Comparison of ENCODE assay signal across 16 cellular contexts in the genomic region with DNA sequence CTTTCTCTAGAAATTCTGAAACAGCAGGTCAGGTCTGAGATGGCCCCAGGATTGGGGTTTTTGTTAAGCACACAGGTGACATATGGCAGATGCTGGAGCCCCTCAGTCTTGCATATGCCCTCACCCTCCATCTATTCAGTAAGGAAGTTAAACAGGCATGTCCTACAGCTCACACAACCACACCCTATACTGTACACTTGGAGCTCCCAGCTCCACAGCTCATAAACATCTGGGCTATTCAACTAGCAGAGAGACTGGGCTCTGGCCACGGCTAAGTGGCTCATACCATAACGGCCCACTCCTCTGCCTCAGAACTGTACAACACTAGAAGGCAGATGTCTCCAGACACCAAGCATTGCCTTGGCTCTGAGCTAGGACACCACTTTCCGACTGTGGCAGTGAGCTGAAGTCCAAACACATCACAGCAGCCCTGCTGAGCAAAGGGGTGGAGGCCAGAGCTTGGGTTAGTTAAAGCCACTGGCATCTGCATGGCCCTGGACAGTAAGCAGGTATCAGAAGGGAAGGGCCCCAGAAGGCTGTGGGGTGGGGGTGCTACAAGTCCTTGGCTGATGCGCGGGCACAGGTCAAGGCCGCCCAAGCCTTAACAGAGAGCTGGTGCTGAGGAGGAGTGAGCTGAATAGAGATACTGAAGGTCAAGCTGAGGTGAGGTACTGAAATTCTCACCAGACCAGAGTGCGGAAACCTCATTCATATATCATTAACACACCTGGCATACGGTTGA.
DNase-seq lines count a peak whose midpoint lies in the region; ATAC-seq, FAIRE-seq and TF ChIP-seq lines count a peak whose summit lies in the region.
"Had no signal": no experiment of that assay in that cellular context is flagged by ENCODE, and none has a peak within 500 bp of the region (broad histone marks: within the 10 kb centered on the region; RNA-seq: fewer than 3 reads in every experiment).

No MANE protein-coding gene starts in this region.

- WGBS in small intestine, 3 donors, result 68 to 75% (median 70%) methylated on average over 8 of the region's 8 CpGs
- WGBS in aorta, 2 donors, result 76 to 78% methylated on average over 8 of the region's 8 CpGs

- DNase-seq in left colon (peak in 1 of 2 donors; percentile 39), nephron progenitor cell (no peak), SIG-M5 treated with dmso at 0.1 percent for 504 hours (lab: John Stamatoyannopoulos, UW; ENCODE audit: unreplicated experiment) (no peak), small intestine (no peak), aorta (no peak)
- DNase-seq: activated CD8-positive, alpha-beta T cell treated with anti-CD3 and anti-CD28 coated beads for 36 hours; activated naive CD8-positive, alpha-beta T cell treated with anti-CD3 and anti-CD28 coated beads for 36 hours; CD4-positive, alpha-beta memory T cell; GM23248; naive thymus-derived CD8-positive, alpha-beta T cell; NCI-H1694 treated with DMSO at 0.1 percent for 48 hours; OCI-M1 had no signal

- intact Hi-C loops in left colon (cut with DNase I, micrococcal nuclease), result no loop called here
- intact Hi-C loops in aorta (cut with DNase I), result no loop called here

- H3K36me3 ChIP-seq in small intestine (ENCODE audit: control insufficient read depth in 2 of 2, insufficient read depth in 2 of 2, low read length in 2 of 2) (no peaks in the 10 kb centered on the region), aorta (ENCODE audit: control insufficient read depth in 1 of 2, insufficient read depth in 2 of 2, low read length in 1 of 2) (no peaks in the 10 kb centered on the region)

- TF ChIP-seq CTCF in nephron progenitor cell (IDR thresholded peaks at IDR 0.05), result no peak

- peaks cover 15% of the 10 kb centered on the region for H3K4me1 Mint-ChIP-seq in nephron progenitor cell

- ATAC-seq in GM18868 (IDR thresholded peaks at IDR 0.05; ENCODE audit: unreplicated experiment), result peak; percentile 38
- ATAC-seq in GM21528 (IDR thresholded peaks at IDR 0.05; ENCODE audit: low FRiP score, unreplicated experiment), result peak; percentile 47
- peak; percentile 45 for ATAC-seq in HG03342 (IDR thresholded peaks at IDR 0.05; ENCODE audit: unreplicated experiment)
- peak; percentile 95 for ATAC-seq in left colon
- no peak for ATAC-seq in aorta (ENCODE audit: low FRiP score)
- ATAC-seq: activated CD8-positive, alpha-beta T cell treated with anti-CD3 and anti-CD28 coated beads for 36 hours; naive thymus-derived CD8-positive, alpha-beta T cell had no signal

- no peak overlapping the region for H3K4me3 Mint-ChIP-seq in nephron progenitor cell
- H3K4me3 Mint-ChIP-seq: activated CD8-positive, alpha-beta T cell treated with anti-CD3 and anti-CD28 coated beads for 36 hours; activated naive CD8-positive, alpha-beta T cell treated with anti-CD3 and anti-CD28 coated beads for 36 hours; CD4-positive, alpha-beta memory T cell; naive thymus-derived CD8-positive, alpha-beta T cell; T-helper 1 cell treated with Interleukin-12 subunit alpha and Interleukin-12 subunit beta and Interleukin-4 antibody, amounts not matched to agents 30 μg/mL and 1 μg/mL, for 36 hours had no signal

- no peaks in the 10 kb centered on the region for H3K27me3 ChIP-seq in small intestine (ENCODE audit: control insufficient read depth in 2 of 2, insufficient read depth in 2 of 2, low read length in 2 of 2)
- no peaks in the 10 kb centered on the region for H3K27me3 ChIP-seq in aorta (ENCODE audit: control insufficient read depth in 1 of 2, insufficient read depth in 2 of 2, low read length in 1 of 2)

- peaks cover 2 to 3% of the 10 kb centered on the region in 2 donors for H3K4me1 ChIP-seq in small intestine (ENCODE audit: control insufficient read depth in 2 of 2, insufficient read depth in 1 of 2, low read depth in 1 of 2, low read length in 1 of 2)
- no peaks in the 10 kb centered on the region for H3K4me1 ChIP-seq in aorta (ENCODE audit: control insufficient read depth in 1 of 2, insufficient read depth in 2 of 2, low read length in 2 of 2)

- no peak overlapping the region for H3K27ac Mint-ChIP-seq in nephron progenitor cell
- H3K27ac Mint-ChIP-seq: activated CD8-positive, alpha-beta T cell treated with anti-CD3 and anti-CD28 coated beads for 36 hours; activated naive CD8-positive, alpha-beta T cell treated with anti-CD3 and anti-CD28 coated beads for 36 hours; naive thymus-derived CD8-positive, alpha-beta T cell; T-helper 1 cell treated with Interleukin-12 subunit alpha and Interleukin-12 subunit beta and Interleukin-4 antibody, amounts not matched to agents 30 μg/mL and 1 μg/mL, for 36 hours had no signal

- no peak for FAIRE-seq in small intestine (lab: Jason Lieb, UNC)

- peaks cover 25% of the 10 kb centered on the region for H3K36me3 Mint-ChIP-seq in nephron progenitor cell (ENCODE audit: low read depth)

- H3K27ac ChIP-seq in small intestine (ENCODE audit: low read depth in 1 of 2, low read length in 1 of 2), result no peak overlapping the region
- no peak overlapping the region for H3K27ac ChIP-seq in aorta (ENCODE audit: low read depth in 1 of 2, low read length in 2 of 2)
- H3K27ac ChIP-seq: GM23248 had no signal

- H3K9me3 ChIP-seq in small intestine (ENCODE audit: control insufficient read depth, low read depth) (no peaks in the 10 kb centered on the region), aorta (ENCODE audit: control insufficient read depth, low read length) (no peaks in the 10 kb centered on the region)

- no peaks in the 10 kb centered on the region for H3K27me3 Mint-ChIP-seq in nephron progenitor cell (ENCODE audit: low read depth, poor library complexity)
- H3K27me3 Mint-ChIP-seq: activated CD8-positive, alpha-beta T cell treated with anti-CD3 and anti-CD28 coated beads for 36 hours; activated naive CD8-positive, alpha-beta T cell treated with anti-CD3 and anti-CD28 coated beads for 36 hours; CD4-positive, alpha-beta memory T cell; naive thymus-derived CD8-positive, alpha-beta T cell had no signal

- no peak overlapping the region for H3K4me3 ChIP-seq in small intestine (ENCODE audit: low read depth in 1 of 2, low read length in 2 of 2)
- no peak overlapping the region for H3K4me3 ChIP-seq in aorta (ENCODE audit: low read length in 2 of 2)
- H3K4me3 ChIP-seq: GM23248 had no signal

- peaks cover 8% of the 10 kb centered on the region for H3K9me3 Mint-ChIP-seq in nephron progenitor cell
- H3K9me3 Mint-ChIP-seq: activated CD8-positive, alpha-beta T cell treated with anti-CD3 and anti-CD28 coated beads for 36 hours; activated naive CD8-positive, alpha-beta T cell treated with anti-CD3 and anti-CD28 coated beads for 36 hours; CD4-positive, alpha-beta memory T cell; naive thymus-derived CD8-positive, alpha-beta T cell; T-helper 1 cell treated with Interleukin-12 subunit alpha and Interleukin-12 subunit beta and Interleukin-4 antibody, amounts not matched to agents 30 μg/mL and 1 μg/mL, for 36 hours had no signal
